ENCODE assay signal across 15 cellular contexts in genomic region chr12:96570579-96570978, GRCh38.
DNase-seq lines count a peak whose midpoint lies in the region; ATAC-seq, FAIRE-seq and TF ChIP-seq lines count a peak whose summit lies in the region.
"Had no signal": no experiment of that assay in that cellular context is flagged by ENCODE, and none has a peak within 500 bp of the region (broad histone marks: within the 10 kb centered on the region; RNA-seq: fewer than 3 reads in every experiment).

No MANE protein-coding gene starts in this region.

- TF ChIP-seq POLR2A in H54 (IDR thresholded peaks at IDR 0.05; ENCODE audit: low read depth, low read length) = no peak

- no peaks in the 10 kb centered on the region for H3K36me3 Mint-ChIP-seq in activated naive CD8-positive, alpha-beta T cell treated with anti-CD3 and anti-CD28 coated beads for 36 hours
- no peaks in the 10 kb centered on the region for H3K36me3 Mint-ChIP-seq in CD8-positive, alpha-beta memory T cell
- H3K36me3 Mint-ChIP-seq: CD8-positive, alpha-beta T cell had no signal

- H3K36me3 ChIP-seq in CD8-positive, alpha-beta memory T cell (ENCODE audit: insufficient read depth, low read length) = no peaks in the 10 kb centered on the region

- H3K4me3 ChIP-seq in CD8-positive, alpha-beta memory T cell (ENCODE audit: low read length) = no peak overlapping the region

- no peak for FAIRE-seq in H54 (lab: Jason Lieb, UNC)
- FAIRE-seq: TTC549 had no signal

- ATAC-seq in GM18867 (IDR thresholded peaks at IDR 0.05; ENCODE audit: unreplicated experiment) (peak; percentile 31), GM21423 (IDR thresholded peaks at IDR 0.05; ENCODE audit: unreplicated experiment) (peak; percentile 17), HG03095 (IDR thresholded peaks at IDR 0.05; ENCODE audit: unreplicated experiment) (peak; percentile 21), HG02798 (IDR thresholded peaks at IDR 0.05; ENCODE audit: poor library complexity, unreplicated experiment) (no peak)
- ATAC-seq: CD8-positive, alpha-beta T cell had no signal

- H3K9me3 ChIP-seq in CD8-positive, alpha-beta memory T cell (ENCODE audit: low read length) = no peaks in the 10 kb centered on the region

- no peak overlapping the region for H3K4me3 Mint-ChIP-seq in activated naive CD8-positive, alpha-beta T cell treated with anti-CD3 and anti-CD28 coated beads for 36 hours
- peak overlapping the region in 3 of 7 donors; percentile 5 to 45 (median 33) for H3K4me3 Mint-ChIP-seq in CD8-positive, alpha-beta memory T cell
- H3K4me3 Mint-ChIP-seq: nephron had no signal

- H3K27ac ChIP-seq in CD8-positive, alpha-beta memory T cell (ENCODE audit: low read depth, low read length) = no peak overlapping the region

- CTCF ChIA-PET in CD8-positive, alpha-beta memory T cell (lab: Charles Lee) = no interaction called here

- H3K4me1 ChIP-seq in CD8-positive, alpha-beta memory T cell (ENCODE audit: insufficient read depth, low read length) = no peaks in the 10 kb centered on the region

- H3K4me1 Mint-ChIP-seq in activated naive CD8-positive, alpha-beta T cell treated with anti-CD3 and anti-CD28 coated beads for 36 hours = peaks cover 28% of the 10 kb centered on the region
- peaks cover 8 to 17% (median 15%) of the 10 kb centered on the region in 3 donors for H3K4me1 Mint-ChIP-seq in CD8-positive, alpha-beta memory T cell
- H3K4me1 Mint-ChIP-seq: nephron had no signal

- H3K27ac Mint-ChIP-seq in activated naive CD8-positive, alpha-beta T cell treated with anti-CD3 and anti-CD28 coated beads for 36 hours = peak overlapping the region; percentile 77
- no peak overlapping the region for H3K27ac Mint-ChIP-seq in CD8-positive, alpha-beta memory T cell
- H3K27ac Mint-ChIP-seq: CD8-positive, alpha-beta T cell; nephron had no signal

- H3K9me3 Mint-ChIP-seq in activated naive CD8-positive, alpha-beta T cell treated with anti-CD3 and anti-CD28 coated beads for 36 hours = peaks cover 1% of the 10 kb centered on the region
- H3K9me3 Mint-ChIP-seq in CD8-positive, alpha-beta memory T cell = no peaks in the 10 kb centered on the region
- H3K9me3 Mint-ChIP-seq: activated T-cell treated with anti-CD3 and anti-CD28 coated beads, Interleukin-2, amount 50 U/mL, for 4 hours; CD8-positive, alpha-beta T cell; nephron had no signal

- POLR2A ChIA-PET in CD8-positive, alpha-beta memory T cell (lab: Charles Lee) = no interaction called here

- no peaks in the 10 kb centered on the region for H3K27me3 ChIP-seq in CD8-positive, alpha-beta memory T cell (ENCODE audit: insufficient read depth, low read length, poor library complexity, severe bottlenecking)

- no peak for DNase-seq in activated naive CD8-positive, alpha-beta T cell treated with anti-CD3 and anti-CD28 coated beads for 36 hours
- DNase-seq in CD8-positive, alpha-beta memory T cell = no peak
- DNase-seq in DMS53 treated with DMSO at 0.1 percent for 48 hours (lab: John Stamatoyannopoulos, UW; ENCODE audit: unreplicated experiment) = no peak
- DNase-seq in H54 (ENCODE audit: insufficient read length, low spot score) = no peak
- DNase-seq: activated T-cell treated with anti-CD3 and anti-CD28 coated beads, Interleukin-2, amount 50 U/mL, for 4 hours; CD8-positive, alpha-beta T cell; NCI-H1105 treated with DMSO at 0.1 percent for 48 hours; NCI-H526; RPMI8226 had no signal

- H3K27me3 Mint-ChIP-seq in activated naive CD8-positive, alpha-beta T cell treated with anti-CD3 and anti-CD28 coated beads for 36 hours = peaks cover 18% of the 10 kb centered on the region
- peaks cover 9 to 26% of the 10 kb centered on the region in 2 donors for H3K27me3 Mint-ChIP-seq in CD8-positive, alpha-beta memory T cell
